ENCODE assay signal across 1 cellular context in genomic region chr20:45343445-45343866, GRCh38.
TF ChIP-seq lines count a peak whose summit lies in the region.

No MANE protein-coding gene starts in this region.

TF ChIP-seq in H1, 55 proteins besides CTCF, POLR2A, EP300 and RAD21:
- no peak for TF ChIP-seq YY1 (IDR thresholded peaks at IDR 0.05; ENCODE audit: low read depth, low read length)
- TF ChIP-seq POLR2AphosphoS5 (IDR thresholded peaks at IDR 0.05; ENCODE audit: low read depth, low read length), result 0 out of 2 replicates have a peak, but pooled peaks have one; percentile 17
- TF ChIP-seq BCL11A (IDR thresholded peaks at IDR 0.05; ENCODE audit: low read depth in 2 of 2, low read length in 2 of 2), result no peak
